In the genomic region with DNA sequence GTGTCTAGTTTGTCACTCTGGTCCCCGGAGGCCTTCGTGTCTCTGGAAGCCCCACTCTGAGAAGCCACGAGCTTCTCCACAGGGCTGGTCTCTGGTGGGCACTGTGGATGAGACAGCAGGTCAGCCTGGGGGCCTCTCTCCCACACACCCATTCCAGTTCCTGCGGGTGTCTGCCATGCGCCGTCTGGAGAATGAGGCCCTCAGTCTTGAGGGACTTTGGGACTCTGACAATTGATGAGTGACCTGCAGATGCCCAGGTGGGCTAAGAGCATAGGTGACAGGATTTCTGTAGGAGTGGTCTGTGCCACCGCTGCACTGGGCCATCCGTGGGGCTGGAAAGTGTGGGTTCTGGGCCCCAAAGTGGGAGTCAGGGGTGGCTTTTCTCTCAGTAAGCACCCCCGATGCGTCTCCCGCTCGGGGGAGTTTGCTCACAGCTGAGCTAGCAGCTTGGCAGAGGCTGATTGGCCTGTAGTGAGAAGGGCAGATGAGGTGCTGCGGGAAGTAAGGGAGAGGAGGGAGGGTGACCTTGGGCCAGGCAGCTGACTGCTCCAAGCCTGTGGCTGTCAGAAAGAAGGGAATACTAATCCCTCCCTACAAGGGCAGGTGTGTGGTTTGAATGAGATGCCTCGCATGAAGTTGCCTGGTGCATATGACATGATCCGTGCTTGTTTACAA, we compare ENCODE assay signal across 1 cellular context.
TF ChIP-seq lines count a peak whose summit lies in the region.

No MANE protein-coding gene starts in this region.

TF ChIP-seq in H1, 55 proteins besides CTCF, POLR2A, EP300 and RAD21 (continued from another document):
- TF ChIP-seq CHD1 (IDR thresholded peaks at IDR 0.05; ENCODE audit: low read depth, low read length) (no peak), KDM5A (IDR thresholded peaks at IDR 0.05; ENCODE audit: low read length) (no peak), RFX5 (IDR thresholded peaks at IDR 0.05; ENCODE audit: borderline replicate concordance, low read depth, low read length) (no peak), GTF2F1 (IDR thresholded peaks at IDR 0.05; ENCODE audit: borderline replicate concordance, low read depth, low read length) (no peak), SIRT6 (IDR thresholded peaks at IDR 0.05; ENCODE audit: low read length) (no peak), SP4 (IDR thresholded peaks at IDR 0.05; ENCODE audit: low read length) (no peak), YY1 (IDR thresholded peaks at IDR 0.05; ENCODE audit: low read depth, low read length) (no peak), CBX5 (IDR thresholded peaks at IDR 0.05; ENCODE audit: low read depth, low read length) (no peak), KDM4A (IDR thresholded peaks at IDR 0.05; ENCODE audit: low read depth, low read length, severe bottlenecking) (no peak), TCF12 (IDR thresholded peaks at IDR 0.05; ENCODE audit: low read depth, low read length) (no peak), TEAD4 (IDR thresholded peaks at IDR 0.05; ENCODE audit: low read depth, low read length) (no peak), SRF (IDR thresholded peaks at IDR 0.05; ENCODE audit: low read depth, low read length) (no peak)
- TF ChIP-seq, protein P1, sequence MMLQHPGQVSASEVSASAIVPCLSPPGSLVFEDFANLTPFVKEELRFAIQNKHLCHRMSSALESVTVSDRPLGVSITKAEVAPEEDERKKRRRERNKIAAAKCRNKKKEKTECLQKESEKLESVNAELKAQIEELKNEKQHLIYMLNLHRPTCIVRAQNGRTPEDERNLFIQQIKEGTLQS (IDR thresholded peaks at IDR 0.05; ENCODE audit: insufficient read depth, low read depth, low read length) = no peak
